Comparison of ENCODE assay signal across 8 cellular contexts in genomic region chr16:22436823-22437652, GRCh38.
A peak's percentile ranks its signal among the peaks of the same experiment; 100 is the strongest.
DNase-seq lines count a peak whose midpoint lies in the region; ATAC-seq and TF ChIP-seq lines count a peak whose summit lies in the region.
"Not testable (repeated sequence)": the region's sequence is repeated elsewhere in the genome, so short reads cannot be mapped to it uniquely, and the experiment has no call there.

No MANE protein-coding gene starts in this region.

- H3K4me3 ChIP-seq in GM12865 (ENCODE audit: low read depth, low read length): peak overlapping the region; percentile 60
- H3K4me3 ChIP-seq in trophoblast cell (ENCODE audit: low read depth, low read length): peak overlapping the region; percentile 81
- peak overlapping the region; percentile 78 for H3K4me3 ChIP-seq in thymus (ENCODE audit: low read length)

- peak overlapping the region; percentile 93 for H3K18ac ChIP-seq in trophoblast cell (ENCODE audit: low read length)

- H2AK5ac ChIP-seq in trophoblast cell (ENCODE audit: low read length): peak overlapping the region; percentile 69

- H3K79me1 ChIP-seq in trophoblast cell (ENCODE audit: low read length): not testable (repeated sequence)

- peak overlapping the region; percentile 99 for H4K8ac ChIP-seq in trophoblast cell (ENCODE audit: low read depth, low read length)

- ATAC-seq in HG02759 (IDR thresholded peaks at IDR 0.05; ENCODE audit: unreplicated experiment): peak; percentile 91
- ATAC-seq in left cardiac atrium: peak; percentile 94 to 96

- peak; percentile 85 for DNase-seq in GM12865 (ENCODE audit: low read depth)
- DNase-seq in NCI-H1417 (lab: John Stamatoyannopoulos, UW): peak; percentile 44 to 83 (median 77)
- DNase-seq in T-helper 2 cell: peak; percentile 41 to 80 (median 64)
- DNase-seq in amniotic stem cell (lab: John Stamatoyannopoulos, UW): peak; percentile 18
- DNase-seq in left cardiac atrium: peak; percentile 82
- DNase-seq in trophoblast cell: peak; percentile 69 to 70

- not testable (repeated sequence) for TF ChIP-seq CTCF in GM12865 (IDR thresholded peaks at IDR 0.05; ENCODE audit: insufficient read depth, low read depth, low read length, missing control alignments)

- WGBS in trophoblast cell (ENCODE audit: extremely low coverage, insufficient coverage, insufficient read length): no CpG with 5 or more reads among the region's 96 CpGs
- WGBS in thymus: under 1% methylated on average over 96 of the region's 96 CpGs

- not testable (repeated sequence) for H3K79me2 ChIP-seq in trophoblast cell (ENCODE audit: control insufficient read depth, insufficient read depth, low read length, poor library complexity)

- H4K12ac ChIP-seq in trophoblast cell (ENCODE audit: low read depth, low read length): peak overlapping the region; percentile 92

- not testable (repeated sequence) for H3K4me1 ChIP-seq in trophoblast cell (ENCODE audit: control insufficient read depth in 1 of 2, insufficient read depth in 2 of 2, low read length in 2 of 2); thymus (ENCODE audit: control insufficient read depth, insufficient read depth, low read length)

- peak overlapping the region; percentile 49 for H3K4me2 ChIP-seq in trophoblast cell (ENCODE audit: low read length)

- H2BK12ac ChIP-seq in trophoblast cell (ENCODE audit: low read length): not testable (repeated sequence)

- peak overlapping the region; percentile 95 for H3K14ac ChIP-seq in trophoblast cell (ENCODE audit: low read length)

- not testable (repeated sequence) for H3K36me3 ChIP-seq in trophoblast cell (ENCODE audit: control insufficient read depth in 1 of 2, insufficient read depth in 2 of 2, low read length in 2 of 2); thymus (ENCODE audit: control insufficient read depth, insufficient read depth)

- H2BK120ac ChIP-seq in trophoblast cell (ENCODE audit: insufficient read depth, low read length, poor library complexity): peak overlapping the region; percentile 99

- peak overlapping the region; percentile 70 for H3K9ac ChIP-seq in trophoblast cell (ENCODE audit: low read length)

- intact Hi-C loops in left cardiac atrium (cut with DNase I): not testable (repeated sequence)

- H4K91ac ChIP-seq in trophoblast cell (ENCODE audit: low read depth, low read length): peak overlapping the region; percentile 97

- not testable (repeated sequence) for H3K27me3 ChIP-seq in trophoblast cell (ENCODE audit: insufficient read depth, low read length); thymus (ENCODE audit: control insufficient read depth, insufficient read depth)

- H3K23ac ChIP-seq in trophoblast cell (ENCODE audit: low read length): not testable (repeated sequence)

- H3K27ac ChIP-seq in trophoblast cell (ENCODE audit: low read depth, low read length) (peak overlapping the region; percentile 99), thymus (ENCODE audit: low read depth) (peak overlapping the region; percentile 87)

- peak overlapping the region; percentile 93 for H2AFZ ChIP-seq in trophoblast cell (ENCODE audit: insufficient read depth, low read length, poor library complexity)

- H3K4ac ChIP-seq in trophoblast cell (ENCODE audit: low read depth, low read length): peak overlapping the region; percentile 93

- H2BK5ac ChIP-seq in trophoblast cell (ENCODE audit: low read depth, low read length, poor library complexity): peak overlapping the region; percentile 99

- H3K9me3 ChIP-seq in trophoblast cell (ENCODE audit: insufficient read depth, low read depth, low read length); thymus (ENCODE audit: control insufficient read depth): not testable (repeated sequence)

Comparison
In these comparisons a context has a peak if more than half of its experiments do, and no peak if none do; other contexts are left out.
1. Peak in every context shown above with its lines: DNase-seq, ATAC-seq, H3K4me3 ChIP-seq and H3K27ac ChIP-seq.
2. DNase-seq: peak in every context shown above with its lines; median percentile 85 in GM12865; 82 in left cardiac atrium; 77 in NCI-H1417; 70 in trophoblast cell; 64 in T-helper 2 cell; 18 in amniotic stem cell.